9 cellular contexts compared by ENCODE assay signal in genomic region chr17:45230787-45231480, GRCh38. TPM values are rescaled to one million over a fixed set of nuclear protein-coding genes. Genes with fewer than 3 reads are reported as not detected.
A peak's percentile ranks its signal among the peaks of the same experiment; 100 is the strongest.
DNase-seq lines count a peak whose midpoint lies in the region; ATAC-seq and TF ChIP-seq lines count a peak whose summit lies in the region.
"Had no signal": no experiment of that assay in that cellular context is flagged by ENCODE, and none has a peak within 500 bp of the region (broad histone marks: within the 10 kb centered on the region; RNA-seq: fewer than 3 reads in every experiment).

No MANE protein-coding gene starts in this region.

- H3K36me3 Mint-ChIP-seq in T-cell: peaks cover 16% of the 10 kb centered on the region

- H3K27ac Mint-ChIP-seq in T-cell: peak overlapping the region; percentile 99

- ATAC-seq in T-cell (replicated peaks in 1 of 4): no peak

- no peaks in the 10 kb centered on the region for H3K9me3 Mint-ChIP-seq in T-cell

- H3K27me3 Mint-ChIP-seq in T-cell: no peaks in the 10 kb centered on the region

- H3K4me3 Mint-ChIP-seq in T-cell: peak overlapping the region; percentile 34 to 99 (median 95)

- CTCF ChIA-PET in T-cell (lab: Charles Lee): interaction anchor here (1.1 to 10.1 kb wide), 3 partner anchors 10 to 12 kb away, joined by 3 to 117 read pairs (median 11); no protein-coding TSS in a partner anchor

- peak overlapping the region; percentile 4 for H3K4me3 ChIP-seq in fibroblast of villous mesenchyme (ENCODE audit: low read depth, low read length)

- H3K4me1 Mint-ChIP-seq in T-cell: peaks cover 89 to 93% (median 91%) of the 10 kb centered on the region in 3 donors

- no peak for TF ChIP-seq CTCF in fibroblast of villous mesenchyme (IDR thresholded peaks at IDR 0.05; ENCODE audit: insufficient read depth, low read depth, low read length)

- POLR2A ChIA-PET in T-cell (lab: Charles Lee): interaction anchor here in 1 of 2 donors (0.9 kb wide), 1 partner anchor 80 kb away, joined by 4 read pairs; no protein-coding TSS in a partner anchor

- DNase-seq in stimulated activated CD4-positive, alpha-beta T cell treated with anti-CD3 and anti-CD28 coated beads, Interleukin-15, amount 100 ng/mL, for 24 hours: peak; percentile 31
- DNase-seq in stimulated activated CD4-positive, alpha-beta T cell treated with anti-CD3 and anti-CD28 coated beads, Interleukin-4, amount 100 ng/mL, for 24 hours: no peak
- DNase-seq in T-cell (no peak), fibroblast of villous mesenchyme (ENCODE audit: low read depth) (peak; percentile 81), medulla oblongata (ENCODE audit: extremely low spot score) (no peak), ureter (ENCODE audit: low spot score) (no peak), SW 1271 (lab: John Stamatoyannopoulos, UW) (no peak)
- no peak for DNase-seq in effector CD4-positive, alpha-beta T cell

RNA-seq across cellular contexts. Expression of gene FMNL1, which starts 9.2 kb away (rescaled TPM):
- 100 to 1,000 TPM; 362 to 473 (median 457) TPM for total RNA-seq in T-cell
- 3.5 and 5.2 TPM in 2 replicates for total RNA-seq in fibroblast of villous mesenchyme
- total RNA-seq in ureter: 19.4 TPM

RNA-seq across cellular contexts. Expression of gene SPATA32, which starts 31.0 kb away (rescaled TPM):
- total RNA-seq in T-cell (under 1 TPM in 4 of 5 donors, not detected in 1; 0.37 to 0.55 (median 0.42) TPM), fibroblast of villous mesenchyme (under 0.01 TPM in 1 of 2 replicates, not detected in the other), ureter (not detected)
- total RNA-seq: Daoy had no signal

Comparison
In these comparisons a context has a peak if more than half of its experiments do, and no peak if none do; other contexts are left out.
1. DNase-seq: peak in stimulated activated CD4-positive, alpha-beta T cell treated with anti-CD3 and anti-CD28 coated beads, Interleukin-15, amount 100 ng/mL, for 24 hours (single experiment) and fibroblast of villous mesenchyme (single experiment); none in stimulated activated CD4-positive, alpha-beta T cell treated with anti-CD3 and anti-CD28 coated beads, Interleukin-4, amount 100 ng/mL, for 24 hours (single experiment), T-cell (0 of 34), medulla oblongata (single experiment), effector CD4-positive, alpha-beta T cell (single experiment), ureter (single experiment) and SW 1271 (0 of 2).
2. RNA of gene FMNL1, which starts 9.2 kb away (total RNA-seq): 362 to 473 TPM in T-cell; 19.4 TPM in ureter (single experiment) and 3.5 to 5.2 TPM in fibroblast of villous mesenchyme; every median in the first group is over 10 times any median in the second.